In genomic region chr2:202634556-202635440, GRCh38 we compare ENCODE assay signal across 1 cellular context.
A peak's percentile ranks its signal among the peaks of the same experiment; 100 is the strongest.
TF ChIP-seq lines count a peak whose summit lies in the region.

TSS of gene FAM117B (plus strand) at chr2:202634969. CDS start at chr2:202635188, 219 bp downstream.

TF ChIP-seq in HEK293, 187 proteins besides CTCF, POLR2A, EP300 and RAD21 (continued from another document):
- TF ChIP-seq ZBTB11 (tag by site-specific recombination; conservative IDR thresholded peaks at IDR 0.05; ENCODE audit: low read depth) (no peak; the same call in 1 of the 2 replicates), ZBTB26 (tag by site-specific recombination; optimal IDR thresholded peaks at IDR 0.05) (peak; percentile 94), PRDM1 (tag by site-specific recombination; IDR thresholded peaks at IDR 0.05) (no peak), SP7 (tag by site-specific recombination; IDR thresholded peaks at IDR 0.05) (peak; percentile 62; the same call in 1 of the 2 replicates), KLF9 (tag by site-specific recombination; IDR thresholded peaks at IDR 0.05; ENCODE audit: low read depth) (peak; percentile 67; the same call in 1 of the 2 replicates), ZNF501 (tag by site-specific recombination; IDR thresholded peaks at IDR 0.05) (peak; percentile 78), ZNF398 (tag by site-specific recombination; IDR thresholded peaks at IDR 0.05) (peak; percentile 81), ZSCAN5A (tag by site-specific recombination; IDR thresholded peaks at IDR 0.05) (no peak)
